Comparison of ENCODE assay signal across 8 cellular contexts in genomic region chr1:207848234-207848633, GRCh38.
DNase-seq lines count a peak whose midpoint lies in the region; ATAC-seq and TF ChIP-seq lines count a peak whose summit lies in the region.

No MANE protein-coding gene starts in this region.

- H3K4me3 Mint-ChIP-seq in activated CD4-positive, alpha-beta memory T cell treated with anti-CD3 and anti-CD28 coated beads, Interleukin-2, amount 10 ng/mL, durations not matched to agents 7 days and 5 days, result peak overlapping the region; percentile 3

- H3K27me3 Mint-ChIP-seq in activated CD4-positive, alpha-beta memory T cell treated with anti-CD3 and anti-CD28 coated beads, Interleukin-2, amount 10 ng/mL, durations not matched to agents 7 days and 5 days, result no peaks in the 10 kb centered on the region

- H3K27ac Mint-ChIP-seq in activated CD4-positive, alpha-beta memory T cell treated with anti-CD3 and anti-CD28 coated beads, Interleukin-2, amount 10 ng/mL, durations not matched to agents 7 days and 5 days, result peak overlapping the region; percentile 70

- H3K36me3 Mint-ChIP-seq in activated CD4-positive, alpha-beta memory T cell treated with anti-CD3 and anti-CD28 coated beads, Interleukin-2, amount 10 ng/mL, durations not matched to agents 7 days and 5 days (ENCODE audit: low read depth), result peaks cover 67% of the 10 kb centered on the region

- H3K4me1 Mint-ChIP-seq in activated CD4-positive, alpha-beta memory T cell treated with anti-CD3 and anti-CD28 coated beads, Interleukin-2, amount 10 ng/mL, durations not matched to agents 7 days and 5 days, result peaks cover 54% of the 10 kb centered on the region

- intact Hi-C loops in Right ventricle myocardium superior (cut with DNase I), result no loop called here
- intact Hi-C loops in spleen (cut with DNase I; ENCODE audit: low total_unique reads), result no loop called here

- no peaks in the 10 kb centered on the region for H3K9me3 Mint-ChIP-seq in activated CD4-positive, alpha-beta memory T cell treated with anti-CD3 and anti-CD28 coated beads, Interleukin-2, amount 10 ng/mL, durations not matched to agents 7 days and 5 days

- peaks cover 51 to 100% (median 94%) of the 10 kb centered on the region in 6 donors for H3K4me1 ChIP-seq in spleen

- peak overlapping the region in 7 of 8 donors; percentile 62 to 87 (median 81) for H3K27ac ChIP-seq in spleen
- no peak overlapping the region for H3K27ac ChIP-seq in WERI-Rb-1

- CTCF ChIA-PET in activated CD4-positive, alpha-beta memory T cell treated with anti-CD3 and anti-CD28 coated beads, Interleukin-2, amount 10 ng/mL, durations not matched to agents 7 days and 5 days (lab: Charles Lee), result interaction anchor here (0.9 to 5.0 kb wide), 5 partner anchors 19 to 40 kb away, joined by 3 to 18 read pairs (median 4); no protein-coding TSS in a partner anchor

- H3K9me3 ChIP-seq in spleen (no peaks in the 10 kb centered on the region), WERI-Rb-1 (ENCODE audit: severe bottlenecking) (no peaks in the 10 kb centered on the region)

- no peaks in the 10 kb centered on the region for H3K27me3 ChIP-seq in spleen (replicated peaks in 1 of 7)
- no peaks in the 10 kb centered on the region for H3K27me3 ChIP-seq in WERI-Rb-1 (ENCODE audit: insufficient read depth, low read depth, severe bottlenecking)

- POLR2A ChIA-PET in activated CD4-positive, alpha-beta memory T cell treated with anti-CD3 and anti-CD28 coated beads, Interleukin-2, amount 10 ng/mL, durations not matched to agents 7 days and 5 days (lab: Charles Lee), result interaction anchor here (0.6 to 1.8 kb wide), 5 partner anchors 10 to 93 kb away, joined by 3 to 9 read pairs (median 4); no protein-coding TSS in a partner anchor

- 14 to 31% (median 20%) methylated on average over 5 of the region's 5 CpGs for WGBS in spleen, 5 donors

- ATAC-seq in GM18498 (IDR thresholded peaks at IDR 0.05; ENCODE audit: unreplicated experiment), result peak; percentile 64
- ATAC-seq in Right ventricle myocardium superior (ENCODE audit: poor library complexity), result peak; percentile 58
- ATAC-seq in GM19035 (IDR thresholded peaks at IDR 0.05; ENCODE audit: unreplicated experiment), result no peak

- H3K4me3 ChIP-seq in spleen, result peak overlapping the region in 1 of 8 donors; percentile 17
- H3K4me3 ChIP-seq in WERI-Rb-1 (ENCODE audit: low read depth, low read length), result no peak overlapping the region

- peaks cover 0 to 46% (median 0%) of the 10 kb centered on the region in 6 donors for H3K36me3 ChIP-seq in spleen
- peaks cover 26% of the 10 kb centered on the region for H3K36me3 ChIP-seq in WERI-Rb-1

- no peak for TF ChIP-seq CTCF in spleen (IDR thresholded peaks at IDR 0.05 in 8 of 11, conservative IDR thresholded peaks at IDR 0.05 in 3 of 11)
- no peak for TF ChIP-seq CTCF in WERI-Rb-1 (IDR thresholded peaks at IDR 0.05; ENCODE audit: low read depth, low read length)

- DNase-seq in HS-5 (ENCODE audit: low read depth) (peak; percentile 61), Right ventricle myocardium superior (peak; percentile 86), spleen (peak; percentile 91), epidermal melanocyte (ENCODE audit: insufficient read length, low spot score) (no peak), WERI-Rb-1 (no peak)
- peak; percentile 55 for DNase-seq in activated CD4-positive, alpha-beta memory T cell treated with anti-CD3 and anti-CD28 coated beads, Interleukin-2, amount 10 ng/mL, durations not matched to agents 7 days and 5 days

- TF ChIP-seq POLR2A in spleen (IDR thresholded peaks at IDR 0.05), result peak in 1 of 3 donors; percentile 24

Comparison
In these comparisons a context has a peak if more than half of its experiments do, and no peak if none do; other contexts are left out.
1. DNase-seq: peak in HS-5 (single experiment), activated CD4-positive, alpha-beta memory T cell treated with anti-CD3 and anti-CD28 coated beads, Interleukin-2, amount 10 ng/mL, durations not matched to agents 7 days and 5 days (single experiment), Right ventricle myocardium superior (single experiment) and spleen (single experiment); none in epidermal melanocyte (single experiment) and WERI-Rb-1 (single experiment).